22 cellular contexts compared by ENCODE assay signal in the genomic region with DNA sequence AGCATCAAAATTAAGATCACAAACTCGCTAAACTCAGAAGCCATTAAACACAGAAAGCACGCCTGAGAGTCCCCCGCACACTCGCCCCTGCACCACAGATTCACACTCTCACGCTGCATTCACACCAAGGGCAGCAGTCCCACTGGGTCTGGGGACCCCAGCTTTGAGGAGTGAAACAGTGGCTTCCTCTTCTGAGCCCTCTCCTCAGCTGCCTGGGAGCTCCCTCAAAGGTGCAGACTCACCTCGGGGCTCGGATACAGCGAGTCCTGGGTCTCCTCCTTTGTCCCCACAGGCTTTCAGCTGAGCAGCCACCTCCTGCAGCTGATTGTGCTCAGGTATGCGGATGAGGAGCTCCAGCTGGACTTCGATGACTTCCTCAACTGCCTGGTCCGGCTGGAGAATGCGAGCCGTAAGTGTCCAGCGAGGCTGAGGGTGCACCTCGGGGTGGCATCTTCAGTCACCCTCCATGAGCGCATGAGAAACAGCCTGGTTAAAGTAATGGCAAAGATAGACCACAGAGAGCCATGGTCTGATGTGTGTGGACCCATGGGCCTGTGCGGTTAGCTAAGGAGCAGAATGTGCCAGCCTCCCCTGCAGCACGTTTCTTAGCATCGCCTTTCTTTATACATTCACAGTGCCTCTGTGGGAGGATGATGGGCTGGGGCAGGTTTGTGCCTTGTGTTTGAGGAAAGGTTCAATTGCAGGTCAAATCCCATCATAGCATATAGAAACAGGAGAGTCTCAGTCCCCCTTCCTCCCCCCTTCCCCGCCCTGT. TPM values are rescaled to one million over a fixed set of nuclear protein-coding genes. Genes with fewer than 3 reads are reported as not detected.
DNase-seq lines count a peak whose midpoint lies in the region; ATAC-seq and TF ChIP-seq lines count a peak whose summit lies in the region.
"Had no signal": no experiment of that assay in that cellular context is flagged by ENCODE, and none has a peak within 500 bp of the region (broad histone marks: within the 10 kb centered on the region; RNA-seq: fewer than 3 reads in every experiment).

No MANE protein-coding gene starts in this region.

- H3K4me1 ChIP-seq in right atrium auricular region (no peaks in the 10 kb centered on the region), heart left ventricle (no peaks in the 10 kb centered on the region), esophagus muscularis mucosa (peaks cover 0 to 12% (median 3%) of the 10 kb centered on the region in 4 donors), neural progenitor cell (no peaks in the 10 kb centered on the region), vagina (no peaks in the 10 kb centered on the region)

- H4K20me1 ChIP-seq in neural progenitor cell (ENCODE audit: low read depth), result no peaks in the 10 kb centered on the region

- H3K27me3 ChIP-seq in right atrium auricular region (no peaks in the 10 kb centered on the region), heart left ventricle (no peaks in the 10 kb centered on the region), esophagus muscularis mucosa (no peaks in the 10 kb centered on the region), neural progenitor cell (peaks cover 21% of the 10 kb centered on the region), vagina (no peaks in the 10 kb centered on the region)

- no peak overlapping the region for H3K4me2 ChIP-seq in neural progenitor cell

- H3K9me3 ChIP-seq in right atrium auricular region, result no peaks in the 10 kb centered on the region
- no peaks in the 10 kb centered on the region for H3K9me3 ChIP-seq in heart left ventricle
- no peaks in the 10 kb centered on the region for H3K9me3 ChIP-seq in esophagus muscularis mucosa
- no peaks in the 10 kb centered on the region for H3K9me3 ChIP-seq in neural progenitor cell (ENCODE audit: low read depth)
- no peaks in the 10 kb centered on the region for H3K9me3 ChIP-seq in vagina

- peaks cover 2% of the 10 kb centered on the region for H3K9me3 Mint-ChIP-seq in neural progenitor cell

- H3K27ac ChIP-seq in right atrium auricular region (no peak overlapping the region), heart left ventricle (no peak overlapping the region), esophagus muscularis mucosa (replicated peaks in 1 of 4) (no peak overlapping the region), neural progenitor cell (no peak overlapping the region), vagina (no peak overlapping the region)
- H3K27ac ChIP-seq: HL-60 had no signal

- no peak for TF ChIP-seq EP300 in esophagus muscularis mucosa (IDR thresholded peaks at IDR 0.05)

- no peaks in the 10 kb centered on the region for H3K79me2 ChIP-seq in neural progenitor cell (ENCODE audit: low read depth)

- H3K4me3 Mint-ChIP-seq in neural progenitor cell, result no peak overlapping the region

- no peak overlapping the region for H3K9ac ChIP-seq in neural progenitor cell

- H3K4me3 ChIP-seq in right atrium auricular region (no peak overlapping the region), heart left ventricle (no peak overlapping the region), esophagus muscularis mucosa (no peak overlapping the region), neural progenitor cell (no peak overlapping the region), vagina (no peak overlapping the region)

- TF ChIP-seq POLR2A in heart left ventricle (IDR thresholded peaks at IDR 0.05) (no peak), esophagus muscularis mucosa (IDR thresholded peaks at IDR 0.05; ENCODE audit: low read depth) (no peak), vagina (IDR thresholded peaks at IDR 0.05) (no peak)

- ATAC-seq in heart left ventricle, result no peak
- ATAC-seq: HCT116, Panc1 had no signal

- peaks cover 24% of the 10 kb centered on the region for H3K4me1 Mint-ChIP-seq in neural progenitor cell

- no peaks in the 10 kb centered on the region for H3K36me3 Mint-ChIP-seq in neural progenitor cell

- DNase-seq in right atrium auricular region (ENCODE audit: low spot score) (peak; percentile 50), heart left ventricle (no peak), esophagus muscularis mucosa (ENCODE audit: extremely low spot score) (peak; percentile 90), neural progenitor cell (ENCODE audit: low spot score) (peak; percentile 15), vagina (ENCODE audit: extremely low spot score in 2 of 2) (peak; percentile 49 to 90), glomerular visceral epithelial cell (ENCODE audit: extremely low spot score) (no peak), NCI-H1092 treated with DMSO at 0.1 percent for 48 hours (lab: John Stamatoyannopoulos, UW) (no peak)
- DNase-seq in activated CD4-positive, CD25-positive, alpha-beta regulatory T cell treated with anti-CD3 and anti-CD28 coated beads, Interleukin-2, amount 50 U/mL, for 72 hours, result no peak
- DNase-seq: Calu3, DMS153, DND-41, Kasumi-1, NCI-H1105, NCI-H2029, NCI-H526, SHP77 treated with DMSO at 0.1 percent for 48 hours had no signal

- H3K36me3 ChIP-seq in right atrium auricular region (no peaks in the 10 kb centered on the region), heart left ventricle (no peaks in the 10 kb centered on the region), esophagus muscularis mucosa (no peaks in the 10 kb centered on the region), neural progenitor cell (no peaks in the 10 kb centered on the region), vagina (no peaks in the 10 kb centered on the region)

- peak overlapping the region; percentile 14 for H3K27ac Mint-ChIP-seq in neural progenitor cell

- peaks cover 6% of the 10 kb centered on the region for H3K27me3 Mint-ChIP-seq in neural progenitor cell (ENCODE audit: insufficient read depth, low read depth)

- intact Hi-C loops in heart left ventricle (cut with DNase I), result loop anchor here in 7 of 10 donors (5.0 kb wide), 3 partner anchors 187 to 427 kb away; no protein-coding TSS in a partner anchor
- intact Hi-C loops in esophagus muscularis mucosa (cut with DNase I), result loop anchor here (5.0 kb wide), 1 partner anchor 182 kb away; a partner anchor contains a TSS
- intact Hi-C loops in vagina (cut with DNase I), result loop anchor here (5.0 to 10.0 kb wide), 2 partner anchors 120 to 412 kb away; no protein-coding TSS in a partner anchor

- 89 to 93% (median 91%) methylated on average over 18 to 20 of the region's 20 CpGs for WGBS in heart left ventricle, 4 donors
- WGBS in esophagus muscularis mucosa, result 89% methylated on average over 9 of the region's 20 CpGs

- no peaks in the 10 kb centered on the region for H3F3A ChIP-seq in neural progenitor cell (ENCODE audit: low read depth)

- no peak for TF ChIP-seq CTCF in right atrium auricular region (IDR thresholded peaks at IDR 0.05)
- TF ChIP-seq CTCF in heart left ventricle (IDR thresholded peaks at IDR 0.05), result no peak
- TF ChIP-seq CTCF in esophagus muscularis mucosa (IDR thresholded peaks at IDR 0.05), result no peak
- TF ChIP-seq CTCF in neural progenitor cell (IDR thresholded peaks at IDR 0.05), result no peak
- no peak for TF ChIP-seq CTCF in vagina (IDR thresholded peaks at IDR 0.05)

- no peak overlapping the region for H2AFZ ChIP-seq in neural progenitor cell (replicated peaks)

RNA-seq across cellular contexts. Expression of a gene that starts 47.9 kb away (rescaled TPM):
- total RNA-seq in right atrium auricular region (not detected), heart left ventricle (under 1 TPM in 3 of 9 donors, not detected in 6; 0.12 to 0.31 (median 0.22) TPM), esophagus muscularis mucosa (not detected), neural progenitor cell (ENCODE audit: low replicate concordance) (0.15 and 0.19 TPM in 2 replicates), vagina (not detected)
- under 1 TPM in 1 of 2 donors, not detected in 1; 0.04 TPM for polyA plus RNA-seq in heart left ventricle
- total RNA-seq: A172, Calu3, M059J had no signal
- polyA plus RNA-seq: BJ had no signal

Comparison
In these comparisons a context has a peak if more than half of its experiments do, and no peak if none do; other contexts are left out.
1. DNase-seq: peak in right atrium auricular region (single experiment), esophagus muscularis mucosa (single experiment), neural progenitor cell (single experiment) and vagina (2 of 2); none in heart left ventricle (0 of 5), glomerular visceral epithelial cell (single experiment), activated CD4-positive, CD25-positive, alpha-beta regulatory T cell treated with anti-CD3 and anti-CD28 coated beads, Interleukin-2, amount 50 U/mL, for 72 hours (single experiment) and NCI-H1092 treated with DMSO at 0.1 percent for 48 hours (single experiment).